In genomic region chr6:156911581-156911980, GRCh38 we compare ENCODE assay signal across 20 cellular contexts.
"Had no signal": no experiment of that assay in that cellular context is flagged by ENCODE, and none has a peak within 500 bp of the region (broad histone marks: within the 10 kb centered on the region; RNA-seq: fewer than 3 reads in every experiment).

No MANE protein-coding gene starts in this region.

- H3K9me3 Mint-ChIP-seq: immature natural killer cell, nephron had no signal

- H3K27me3 Mint-ChIP-seq: memory B cell, progenitor cell of endocrine pancreas, type B pancreatic cell had no signal

- H3K4me3 ChIP-seq: coronary artery, left lung, lower lobe of right lung, pancreas, suprapubic skin, thyroid gland, uterus had no signal

- H3K36me3 ChIP-seq: left lung, lower lobe of right lung, pancreas, suprapubic skin, thyroid gland, uterus had no signal

- H3K27me3 ChIP-seq: left lung, pancreas, suprapubic skin, thyroid gland, uterus had no signal

- ATAC-seq: left lung; lower lobe of right lung; pancreas; right cardiac atrium; stimulated activated naive CD8-positive, alpha-beta T cell treated with anti-CD3 and anti-CD28 coated beads, Interleukin-15, Interleukin-2, amounts not matched to agents 100 U/mL and 50 U/mL, for 24 hours had no signal

- DNase-seq: effector CD4-positive, alpha-beta T cell; foreskin melanocyte; immature natural killer cell; left lung; lower lobe of right lung; midbrain; occipital lobe; pancreas; right cardiac atrium; small intestine; stimulated activated CD4-positive, alpha-beta T cell treated with anti-CD3 and anti-CD28 coated beads, Interleukin-12 subunit alpha, Interleukin-12 subunit beta, amount 100 ng/mL, for 4 hours; stimulated activated naive CD8-positive, alpha-beta T cell treated with anti-CD3 and anti-CD28 coated beads, Interleukin-15, Interleukin-2, amounts not matched to agents 100 U/mL and 50 U/mL, for 24 hours; thyroid gland; uterus had no signal

- H3K9me3 ChIP-seq: left lung, lower lobe of right lung, pancreas, suprapubic skin, thyroid gland, uterus had no signal

- H3K27ac Mint-ChIP-seq: nephron, progenitor cell of endocrine pancreas had no signal

- H3K27ac ChIP-seq: coronary artery, left lung, lower lobe of right lung, pancreas, suprapubic skin, thyroid gland, uterus had no signal

- H3K4me1 ChIP-seq: pancreas, uterus had no signal

- H3K4me3 Mint-ChIP-seq: immature natural killer cell, memory B cell, nephron, type B pancreatic cell had no signal
